Comparison of ENCODE assay signal across 1 cellular context in the genomic region with DNA sequence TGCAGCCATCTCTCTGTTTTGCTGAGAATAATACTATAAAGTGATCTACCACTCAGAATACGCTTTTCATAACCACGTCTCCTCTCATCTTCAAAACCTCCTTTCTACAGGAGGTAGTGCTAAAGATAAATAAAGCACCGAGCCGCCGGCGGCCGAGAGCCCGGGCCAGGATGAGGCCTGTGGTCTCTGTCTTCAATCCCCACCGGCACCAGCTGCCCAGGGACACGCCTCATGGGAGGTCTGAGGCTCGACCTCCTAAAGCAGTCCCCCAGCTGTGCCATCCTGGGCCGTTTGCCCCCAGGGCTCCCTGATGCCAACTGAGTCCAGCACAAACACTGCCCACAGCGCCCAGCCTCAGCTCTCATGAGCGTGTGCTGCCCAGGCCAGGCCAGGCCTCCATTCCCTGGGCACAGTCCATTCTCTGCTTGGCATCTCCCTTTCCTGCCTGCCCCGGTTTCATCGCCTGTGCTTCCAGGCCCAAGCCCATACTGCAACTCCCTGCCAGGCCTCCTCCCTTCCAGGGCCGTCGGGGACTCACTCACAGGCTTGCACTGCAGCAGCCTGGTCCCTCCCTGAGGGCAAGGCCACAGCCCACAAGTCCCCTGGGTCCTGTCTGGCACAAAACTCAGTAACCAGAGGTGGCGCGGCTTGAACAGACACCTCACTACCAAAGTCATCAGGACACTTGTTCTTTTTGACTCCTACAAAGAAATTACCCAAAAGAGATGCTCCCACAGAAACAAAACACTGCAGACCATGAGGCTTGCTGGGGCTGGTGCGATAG.
TF ChIP-seq lines count a peak whose summit lies in the region.

No MANE protein-coding gene starts in this region.

TF ChIP-seq in A549, 52 proteins besides CTCF, POLR2A, EP300 and RAD21:
- TF ChIP-seq, protein P1, sequence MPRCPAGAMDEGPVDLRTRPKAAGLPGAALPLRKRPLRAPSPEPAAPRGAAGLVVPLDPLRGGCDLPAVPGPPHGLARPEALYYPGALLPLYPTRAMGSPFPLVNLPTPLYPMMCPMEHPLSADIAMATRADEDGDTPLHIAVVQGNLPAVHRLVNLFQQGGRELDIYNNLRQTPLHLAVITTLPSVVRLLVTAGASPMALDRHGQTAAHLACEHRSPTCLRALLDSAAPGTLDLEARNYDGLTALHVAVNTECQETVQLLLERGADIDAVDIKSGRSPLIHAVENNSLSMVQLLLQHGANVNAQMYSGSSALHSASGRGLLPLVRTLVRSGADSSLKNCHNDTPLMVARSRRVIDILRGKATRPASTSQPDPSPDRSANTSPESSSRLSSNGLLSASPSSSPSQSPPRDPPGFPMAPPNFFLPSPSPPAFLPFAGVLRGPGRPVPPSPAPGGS (IDR thresholded peaks at IDR 0.05) = no peak
- no peak for TF ChIP-seq TFCP2L1 (CRISPR knock-in tag; IDR thresholded peaks at IDR 0.05)
- no peak for TF ChIP-seq JUNB (IDR thresholded peaks at IDR 0.05)
- TF ChIP-seq CBX2 (IDR thresholded peaks at IDR 0.05; ENCODE audit: borderline replicate concordance, low read depth) = no peak
- no peak for TF ChIP-seq CHD2 (IDR thresholded peaks at IDR 0.05; ENCODE audit: low read length, partially characterized antibody)
- TF ChIP-seq KDM5A (IDR thresholded peaks at IDR 0.05) = no peak
- no peak for TF ChIP-seq SMC3 (IDR thresholded peaks at IDR 0.05)
- no peak for TF ChIP-seq MAFK (IDR thresholded peaks at IDR 0.05; ENCODE audit: partially characterized antibody)
- TF ChIP-seq ZSCAN20 (CRISPR knock-in tag; IDR thresholded peaks at IDR 0.05) = no peak
- no peak for TF ChIP-seq POLR2AphosphoS2 (conservative IDR thresholded peaks at IDR 0.05; ENCODE audit: low read length)
- TF ChIP-seq HES2 (IDR thresholded peaks at IDR 0.05) = no peak
- no peak for TF ChIP-seq NPAS2 (CRISPR knock-in tag; IDR thresholded peaks at IDR 0.05; ENCODE audit: borderline replicate concordance)
- no peak for TF ChIP-seq EHMT2 (IDR thresholded peaks at IDR 0.05; ENCODE audit: low read depth)
- TF ChIP-seq RNF2 (IDR thresholded peaks at IDR 0.05; ENCODE audit: borderline replicate concordance, low read depth) = no peak
- TF ChIP-seq GATA3 (IDR thresholded peaks at IDR 0.05; ENCODE audit: borderline replicate concordance) = no peak
- TF ChIP-seq, protein P2, sequence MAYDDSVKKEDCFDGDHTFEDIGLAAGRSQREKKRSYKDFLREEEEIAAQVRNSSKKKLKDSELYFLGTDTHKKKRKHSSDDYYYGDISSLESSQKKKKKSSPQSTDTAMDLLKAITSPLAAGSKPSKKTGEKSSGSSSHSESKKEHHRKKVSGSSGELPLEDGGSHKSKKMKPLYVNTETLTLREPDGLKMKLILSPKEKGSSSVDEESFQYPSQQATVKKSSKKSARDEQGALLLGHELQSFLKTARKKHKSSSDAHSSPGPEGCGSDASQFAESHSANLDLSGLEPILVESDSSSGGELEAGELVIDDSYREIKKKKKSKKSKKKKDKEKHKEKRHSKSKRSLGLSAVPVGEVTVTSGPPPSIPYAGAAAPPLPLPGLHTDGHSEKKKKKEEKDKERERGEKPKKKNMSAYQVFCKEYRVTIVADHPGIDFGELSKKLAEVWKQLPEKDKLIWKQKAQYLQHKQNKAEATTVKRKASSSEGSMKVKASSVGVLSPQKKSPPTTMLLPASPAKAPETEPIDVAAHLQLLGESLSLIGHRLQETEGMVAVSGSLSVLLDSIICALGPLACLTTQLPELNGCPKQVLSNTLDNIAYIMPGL (CRISPR knock-in tag; IDR thresholded peaks at IDR 0.05; ENCODE audit: borderline replicate concordance) = no peak
- TF ChIP-seq RARB (CRISPR knock-in tag; IDR thresholded peaks at IDR 0.05) = no peak
- TF ChIP-seq EHF (CRISPR knock-in tag; IDR thresholded peaks at IDR 0.05) = no peak
